ENCODE assay signal across 1 cellular context in genomic region chr6:131199568-131200272, GRCh38.
TF ChIP-seq lines count a peak whose summit lies in the region.

No MANE protein-coding gene starts in this region.

TF ChIP-seq in GM23338, 12 proteins besides CTCF, POLR2A, EP300 and RAD21 (continued from another document):
- no peak; the same call in 1 of the 2 replicates for TF ChIP-seq ETS1 (IDR thresholded peaks at IDR 0.05)
